9 cellular contexts compared by ENCODE assay signal in the genomic region with DNA sequence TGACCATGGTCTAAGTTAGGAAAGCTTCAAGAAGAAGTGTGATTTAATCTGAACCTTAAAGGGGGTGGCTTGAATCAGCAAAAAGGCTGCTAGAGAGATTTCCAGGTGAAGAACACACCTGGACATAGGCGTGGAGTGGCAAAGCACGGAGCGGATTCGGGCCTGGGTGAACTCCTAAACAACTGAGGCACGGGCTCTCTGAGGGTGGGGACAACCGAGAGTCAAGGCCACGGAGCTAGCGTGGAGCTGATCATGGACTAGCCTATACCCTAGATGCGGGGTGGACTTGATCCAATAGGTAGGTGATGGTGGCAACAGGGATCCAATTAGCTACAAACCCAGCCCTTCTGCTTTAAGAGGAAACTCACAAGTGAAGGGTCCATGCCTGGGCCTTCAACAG. TPM values are rescaled to one million over a fixed set of nuclear protein-coding genes. Genes with fewer than 3 reads are reported as not detected.
"Had no signal": no experiment of that assay in that cellular context is flagged by ENCODE, and none has a peak within 500 bp of the region (broad histone marks: within the 10 kb centered on the region; RNA-seq: fewer than 3 reads in every experiment).

No MANE protein-coding gene starts in this region.

- ATAC-seq: GM12878 had no signal

- FAIRE-seq: G401.6, GM12878, GM12891, GM12892, GM18507, GM19239 had no signal

- DNase-seq: GDM1, GF-D8 had no signal

- H3K4me3 ChIP-seq: GM12878 had no signal

RNA-seq across cellular contexts. Expression of a gene that starts 27.8 kb away (rescaled TPM):
- total RNA-seq: G401, GM12878 had no signal
- polyA plus RNA-seq: GM12878 had no signal
